Comparison of ENCODE assay signal across 20 cellular contexts in genomic region chr20:9510926-9511325, GRCh38.
A peak's percentile ranks its signal among the peaks of the same experiment; 100 is the strongest.
DNase-seq lines count a peak whose midpoint lies in the region; ATAC-seq, FAIRE-seq and TF ChIP-seq lines count a peak whose summit lies in the region.
"Had no signal": no experiment of that assay in that cellular context is flagged by ENCODE, and none has a peak within 500 bp of the region (broad histone marks: within the 10 kb centered on the region; RNA-seq: fewer than 3 reads in every experiment).

No MANE protein-coding gene starts in this region.

- peak; percentile 70 for DNase-seq in GM12865 (ENCODE audit: low read depth)
- peak; percentile 77 for DNase-seq in MV-4-11 (lab: John Stamatoyannopoulos, UW)
- no peak for DNase-seq in Ammon's horn (ENCODE audit: low spot score)
- no peak for DNase-seq in urothelium cell line (ENCODE audit: low spot score)
- no peak for DNase-seq in substantia nigra (lab: John Stamatoyannopoulos, UW)
- DNase-seq in stimulated activated effector memory CD8-positive, alpha-beta T cell treated with anti-CD3 and anti-CD28 coated beads, Interleukin-12 subunit alpha, Interleukin-12 subunit beta, amount 100 ng/mL, for 72 hours (ENCODE audit: low spot score in 2 of 2), result no peak
- DNase-seq: activated CD4-positive, alpha-beta T cell treated with anti-CD3 and anti-CD28 coated beads, Interleukin-2, amount 50 U/mL, for 4 hours; activated naive CD8-positive, alpha-beta T cell treated with anti-CD3 and anti-CD28 coated beads, Interleukin-2, amount 10 ng/mL, durations not matched to agents 7 days and 5 days; activated T-cell treated with anti-CD3 and anti-CD28 coated beads, Interleukin-2, amount 50 U/mL, for 4 hours; central memory CD4-positive, alpha-beta T cell; COR-L47; effector CD8-positive, alpha-beta T cell; NCI-H1417 treated with DMSO at 0.1 percent for 48 hours; NCI-H226; NK-92 treated with Interleukin-12 subunit alpha and Interleukin-12 subunit beta, amount 100 ng/mL, for 24 hours had no signal

- H3K4me3 Mint-ChIP-seq in stimulated activated effector memory CD8-positive, alpha-beta T cell treated with anti-CD3 and anti-CD28 coated beads, Interleukin-12 subunit alpha, Interleukin-12 subunit beta, amount 100 ng/mL, for 72 hours, result no peak overlapping the region
- H3K4me3 Mint-ChIP-seq: activated naive CD8-positive, alpha-beta T cell treated with anti-CD3 and anti-CD28 coated beads, Interleukin-2, amount 10 ng/mL, durations not matched to agents 7 days and 5 days; activated T-cell treated with anti-CD3 and anti-CD28 coated beads, Interleukin-2, amount 50 U/mL, for 4 hours; stimulated activated naive CD8-positive, alpha-beta T cell treated with anti-CD3 and anti-CD28 coated beads, Interleukin-15, Interleukin-2, amounts not matched to agents 100 ng/mL and 50 ng/mL, for 24 hours had no signal

- H3K9me3 Mint-ChIP-seq in stimulated activated effector memory CD8-positive, alpha-beta T cell treated with anti-CD3 and anti-CD28 coated beads, Interleukin-12 subunit alpha, Interleukin-12 subunit beta, amount 100 ng/mL, for 72 hours, result no peaks in the 10 kb centered on the region
- H3K9me3 Mint-ChIP-seq: activated naive CD8-positive, alpha-beta T cell treated with anti-CD3 and anti-CD28 coated beads, Interleukin-2, amount 10 ng/mL, durations not matched to agents 7 days and 5 days; activated T-cell treated with anti-CD3 and anti-CD28 coated beads, Interleukin-2, amount 50 U/mL, for 4 hours; stimulated activated naive CD8-positive, alpha-beta T cell treated with anti-CD3 and anti-CD28 coated beads, Interleukin-15, Interleukin-2, amounts not matched to agents 100 ng/mL and 50 ng/mL, for 24 hours had no signal

- no peak overlapping the region for H3K4me3 ChIP-seq in GM12865 (ENCODE audit: low read depth, low read length)

- no peaks in the 10 kb centered on the region for H3K4me1 Mint-ChIP-seq in stimulated activated effector memory CD8-positive, alpha-beta T cell treated with anti-CD3 and anti-CD28 coated beads, Interleukin-12 subunit alpha, Interleukin-12 subunit beta, amount 100 ng/mL, for 72 hours
- H3K4me1 Mint-ChIP-seq: activated naive CD8-positive, alpha-beta T cell treated with anti-CD3 and anti-CD28 coated beads, Interleukin-2, amount 10 ng/mL, durations not matched to agents 7 days and 5 days had no signal

- TF ChIP-seq CTCF in GM12865 (IDR thresholded peaks at IDR 0.05; ENCODE audit: insufficient read depth, low read depth, low read length, missing control alignments), result no peak

- H3K36me3 Mint-ChIP-seq in stimulated activated effector memory CD8-positive, alpha-beta T cell treated with anti-CD3 and anti-CD28 coated beads, Interleukin-12 subunit alpha, Interleukin-12 subunit beta, amount 100 ng/mL, for 72 hours, result no peaks in the 10 kb centered on the region

- no peak for FAIRE-seq in urothelium cell line (lab: Jason Lieb, UNC)
- FAIRE-seq: GM18507, TTC549 had no signal

- no peak overlapping the region for H3K27ac ChIP-seq in substantia nigra (ENCODE audit: low read depth, low read length, poor library complexity, severe bottlenecking)

- ATAC-seq in GM19455 (IDR thresholded peaks at IDR 0.05; ENCODE audit: unreplicated experiment) (peak; percentile 78), HG02870 (IDR thresholded peaks at IDR 0.05; ENCODE audit: unreplicated experiment) (peak; percentile 61)
- ATAC-seq in stimulated activated effector memory CD8-positive, alpha-beta T cell treated with anti-CD3 and anti-CD28 coated beads, Interleukin-12 subunit alpha, Interleukin-12 subunit beta, amount 100 ng/mL, for 72 hours, result no peak
- ATAC-seq: activated T-cell treated with anti-CD3 and anti-CD28 coated beads, Interleukin-2, amount 50 U/mL, for 4 hours had no signal

- H3K27ac Mint-ChIP-seq in stimulated activated effector memory CD8-positive, alpha-beta T cell treated with anti-CD3 and anti-CD28 coated beads, Interleukin-12 subunit alpha, Interleukin-12 subunit beta, amount 100 ng/mL, for 72 hours, result no peak overlapping the region
- H3K27ac Mint-ChIP-seq: activated naive CD8-positive, alpha-beta T cell treated with anti-CD3 and anti-CD28 coated beads, Interleukin-2, amount 10 ng/mL, durations not matched to agents 7 days and 5 days; stimulated activated naive CD8-positive, alpha-beta T cell treated with anti-CD3 and anti-CD28 coated beads, Interleukin-15, Interleukin-2, amounts not matched to agents 100 ng/mL and 50 ng/mL, for 24 hours had no signal

Comparison
In these comparisons a context has a peak if more than half of its experiments do, and no peak if none do; other contexts are left out.
1. DNase-seq: peak in GM12865 (single experiment) and MV-4-11 (single experiment); none in Ammon's horn (single experiment), urothelium cell line (single experiment), substantia nigra (0 of 49) and stimulated activated effector memory CD8-positive, alpha-beta T cell treated with anti-CD3 and anti-CD28 coated beads, Interleukin-12 subunit alpha, Interleukin-12 subunit beta, amount 100 ng/mL, for 72 hours (0 of 2).